Comparison of ENCODE assay signal across 14 cellular contexts in the genomic region with DNA sequence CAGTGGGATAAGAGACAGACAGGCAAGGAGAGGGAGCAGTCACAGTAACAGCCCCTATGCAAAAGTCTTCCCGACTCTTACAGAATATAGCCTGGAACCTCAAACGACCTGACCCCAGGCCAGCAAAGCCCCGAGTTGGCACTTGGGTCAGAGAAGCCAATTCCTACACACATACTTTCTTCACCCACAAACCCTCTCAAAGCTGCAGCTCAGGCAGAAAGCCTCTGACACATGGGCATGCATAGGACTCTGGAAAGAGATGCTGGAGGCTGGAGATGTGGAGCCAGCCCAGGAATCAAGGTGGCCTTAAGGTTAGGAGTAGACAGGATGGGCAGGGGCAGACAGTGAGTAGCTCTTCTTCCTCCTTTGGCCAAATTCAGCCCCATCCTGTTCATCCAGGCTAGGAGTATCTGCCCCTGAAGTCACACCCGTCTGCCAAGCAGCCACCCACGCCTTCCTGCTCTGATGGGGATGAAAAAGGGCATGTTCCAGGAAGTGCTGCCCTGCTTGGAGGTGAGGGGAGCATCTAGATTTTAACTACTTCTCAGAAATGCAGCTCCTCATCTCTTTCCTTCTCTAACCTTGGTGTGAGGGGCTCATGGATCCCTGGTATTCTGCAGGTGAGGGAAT. TPM values are rescaled to one million over a fixed set of nuclear protein-coding genes. Genes with fewer than 3 reads are reported as not detected.
DNase-seq lines count a peak whose midpoint lies in the region; ATAC-seq lines count a peak whose summit lies in the region.
"Had no signal": no experiment of that assay in that cellular context is flagged by ENCODE, and none has a peak within 500 bp of the region (broad histone marks: within the 10 kb centered on the region; RNA-seq: fewer than 3 reads in every experiment).

No MANE protein-coding gene starts in this region.

- peaks cover 51% of the 10 kb centered on the region for H3K4me1 Mint-ChIP-seq in activated CD4-positive, alpha-beta memory T cell treated with anti-CD3 and anti-CD28 coated beads, Interleukin-2, amount 10 ng/mL, durations not matched to agents 7 days and 5 days

- POLR2A ChIA-PET in activated CD4-positive, alpha-beta memory T cell treated with anti-CD3 and anti-CD28 coated beads, Interleukin-2, amount 10 ng/mL, durations not matched to agents 7 days and 5 days (lab: Charles Lee) = interaction anchor here (0.8 to 1.3 kb wide), 4 partner anchors 9 to 56 kb away, joined by 3 to 4 read pairs (median 4); partner anchors contain the start of gene NUCKS1

- DNase-seq in activated CD4-positive, alpha-beta memory T cell treated with anti-CD3 and anti-CD28 coated beads, Interleukin-2, amount 10 ng/mL, durations not matched to agents 7 days and 5 days = peak; percentile 33
- DNase-seq in effector CD8-positive, alpha-beta T cell (lab: John Stamatoyannopoulos, UW) = peak; percentile 11
- DNase-seq in stimulated activated CD8-positive, alpha-beta memory T cell treated with anti-CD3 and anti-CD28 coated beads, Interleukin-4, amount 100 ng/mL, for 48 hours = peak; percentile 72
- DNase-seq in NCI-H1694 treated with DMSO at 0.1 percent for 48 hours (lab: John Stamatoyannopoulos, UW) = no peak
- DNase-seq in NCI-H187 treated with DMSO at 0.1 percent for 48 hours (lab: John Stamatoyannopoulos, UW) = no peak
- DNase-seq: mesenchymal stem cell, NCI-H1930, testis had no signal

- H3K9me3 ChIP-seq in KOPT-K1 (ENCODE audit: insufficient read depth, low read length, poor library complexity, severe bottlenecking) = no peaks in the 10 kb centered on the region
- H3K9me3 ChIP-seq: gastroesophageal sphincter, Peyer's patch, testis had no signal

- no peaks in the 10 kb centered on the region for H3K27me3 Mint-ChIP-seq in activated CD4-positive, alpha-beta memory T cell treated with anti-CD3 and anti-CD28 coated beads, Interleukin-2, amount 10 ng/mL, durations not matched to agents 7 days and 5 days

- no peak for ATAC-seq in GM18873 (IDR thresholded peaks at IDR 0.05; ENCODE audit: low FRiP score, unreplicated experiment)
- no peak for ATAC-seq in HG02981 (IDR thresholded peaks at IDR 0.05; ENCODE audit: unreplicated experiment)
- ATAC-seq: gastroesophageal sphincter had no signal

- H3K36me3 ChIP-seq in KOPT-K1 (ENCODE audit: insufficient read depth, low read length) = peaks cover 33% of the 10 kb centered on the region; the same call in 1 of the 2 replicates

- H3K36me3 Mint-ChIP-seq in activated CD4-positive, alpha-beta memory T cell treated with anti-CD3 and anti-CD28 coated beads, Interleukin-2, amount 10 ng/mL, durations not matched to agents 7 days and 5 days (ENCODE audit: low read depth) = peaks cover 24% of the 10 kb centered on the region

- CTCF ChIA-PET in activated CD4-positive, alpha-beta memory T cell treated with anti-CD3 and anti-CD28 coated beads, Interleukin-2, amount 10 ng/mL, durations not matched to agents 7 days and 5 days (lab: Charles Lee) = interaction anchor here (0.6 to 2.3 kb wide), 5 partner anchors 8 to 172 kb away, joined by 3 to 11 read pairs (median 3); no protein-coding TSS in a partner anchor

- peak overlapping the region; percentile 17 for H3K27ac ChIP-seq in KOPT-K1 (ENCODE audit: low read depth, low read length, poor library complexity, severe bottlenecking)
- H3K27ac ChIP-seq: coronary artery, gastroesophageal sphincter, Peyer's patch, testis had no signal

- no peak overlapping the region for H3K4me3 Mint-ChIP-seq in activated CD4-positive, alpha-beta memory T cell treated with anti-CD3 and anti-CD28 coated beads, Interleukin-2, amount 10 ng/mL, durations not matched to agents 7 days and 5 days

- H3K9me3 Mint-ChIP-seq in activated CD4-positive, alpha-beta memory T cell treated with anti-CD3 and anti-CD28 coated beads, Interleukin-2, amount 10 ng/mL, durations not matched to agents 7 days and 5 days = no peaks in the 10 kb centered on the region

- peak overlapping the region; percentile 44 for H3K27ac Mint-ChIP-seq in activated CD4-positive, alpha-beta memory T cell treated with anti-CD3 and anti-CD28 coated beads, Interleukin-2, amount 10 ng/mL, durations not matched to agents 7 days and 5 days

RNA-seq across cellular contexts. Expression of gene SLC41A1, which starts 7.8 kb away (rescaled TPM):
- 10 to 100 TPM; 15.1 to 17.8 TPM for total RNA-seq in activated CD4-positive, alpha-beta memory T cell treated with anti-CD3 and anti-CD28 coated beads, Interleukin-2, amount 10 ng/mL, durations not matched to agents 7 days and 5 days

RNA-seq across cellular contexts. Expression of gene RAB29, which starts 29.9 kb away (rescaled TPM):
- total RNA-seq in activated CD4-positive, alpha-beta memory T cell treated with anti-CD3 and anti-CD28 coated beads, Interleukin-2, amount 10 ng/mL, durations not matched to agents 7 days and 5 days = 10 to 100 TPM; 67.6 to 72.3 TPM

RNA-seq across cellular contexts. Expression of gene PM20D1, which starts 44.7 kb away (rescaled TPM):
- total RNA-seq in activated CD4-positive, alpha-beta memory T cell treated with anti-CD3 and anti-CD28 coated beads, Interleukin-2, amount 10 ng/mL, durations not matched to agents 7 days and 5 days = under 1 TPM; 0.43 to 0.81 TPM
- total RNA-seq: Peyer's patch had no signal

RNA-seq across cellular contexts. Expression of gene NUCKS1, which starts 55.2 kb away (rescaled TPM):
- 100 to 1,000 TPM; 163 to 185 TPM for total RNA-seq in activated CD4-positive, alpha-beta memory T cell treated with anti-CD3 and anti-CD28 coated beads, Interleukin-2, amount 10 ng/mL, durations not matched to agents 7 days and 5 days

Comparison
In these comparisons a context has a peak if more than half of its experiments do, and no peak if none do; other contexts are left out.
1. DNase-seq: peak in activated CD4-positive, alpha-beta memory T cell treated with anti-CD3 and anti-CD28 coated beads, Interleukin-2, amount 10 ng/mL, durations not matched to agents 7 days and 5 days (single experiment), effector CD8-positive, alpha-beta T cell (single experiment) and stimulated activated CD8-positive, alpha-beta memory T cell treated with anti-CD3 and anti-CD28 coated beads, Interleukin-4, amount 100 ng/mL, for 48 hours (single experiment); none in NCI-H1694 treated with DMSO at 0.1 percent for 48 hours (single experiment) and NCI-H187 treated with DMSO at 0.1 percent for 48 hours (single experiment).